14 cellular contexts compared by ENCODE assay signal in genomic region chr17:77638229-77638628, GRCh38.
DNase-seq lines count a peak whose midpoint lies in the region; ATAC-seq and TF ChIP-seq lines count a peak whose summit lies in the region.
"Had no signal": no experiment of that assay in that cellular context is flagged by ENCODE, and none has a peak within 500 bp of the region (broad histone marks: within the 10 kb centered on the region; RNA-seq: fewer than 3 reads in every experiment).

No MANE protein-coding gene starts in this region.

- TF ChIP-seq CTCF in endodermal cell (conservative IDR thresholded peaks at IDR 0.05) (no peak), neural progenitor cell (IDR thresholded peaks at IDR 0.05) (no peak)

- no peaks in the 10 kb centered on the region for H3K4me1 ChIP-seq in endodermal cell (ENCODE audit: control insufficient read depth, insufficient read depth, low read length)
- H3K4me1 ChIP-seq in neural progenitor cell = peaks cover 33% of the 10 kb centered on the region
- H3K4me1 ChIP-seq: HAP-1 had no signal

- H3K4me1 Mint-ChIP-seq in T-helper 2 cell treated with Interferon-gamma antibody and Interleukin-4, amounts not matched to agents 5 μg/mL and 100 μg/mL, for 36 hours (ENCODE audit: low read depth) = peaks cover 33% of the 10 kb centered on the region
- H3K4me1 Mint-ChIP-seq in endodermal cell (no peaks in the 10 kb centered on the region), neural progenitor cell (peaks cover 51% of the 10 kb centered on the region)

- H3K27ac ChIP-seq in endodermal cell (ENCODE audit: low read depth, low read length) (peak overlapping the region; percentile 64), neural progenitor cell (no peak overlapping the region)
- H3K27ac ChIP-seq: BLaER1 treated with 17β-estradiol and CSF1 and Interleukin-3, amounts not matched to agents 10 nM and 100 nM had no signal

- H3K4me3 ChIP-seq in endodermal cell (ENCODE audit: low read length) = no peak overlapping the region
- H3K4me3 ChIP-seq in neural progenitor cell = no peak overlapping the region
- H3K4me3 ChIP-seq: BLaER1 treated with 17β-estradiol and CSF1 and Interleukin-3, amounts not matched to agents 10 nM and 100 nM; HAP-1 had no signal

- no peaks in the 10 kb centered on the region for H3K9me3 Mint-ChIP-seq in T-helper 2 cell treated with Interferon-gamma antibody and Interleukin-4, amounts not matched to agents 5 μg/mL and 100 μg/mL, for 36 hours
- H3K9me3 Mint-ChIP-seq in endodermal cell (no peaks in the 10 kb centered on the region), neural progenitor cell (peaks cover 2% of the 10 kb centered on the region)
- H3K9me3 Mint-ChIP-seq: HFFc6 had no signal

- H3K36me3 Mint-ChIP-seq in T-helper 2 cell treated with Interferon-gamma antibody and Interleukin-4, amounts not matched to agents 5 μg/mL and 100 μg/mL, for 36 hours (ENCODE audit: low read depth) = peaks cover 2% of the 10 kb centered on the region
- H3K36me3 Mint-ChIP-seq in endodermal cell (ENCODE audit: low read depth) (no peaks in the 10 kb centered on the region), neural progenitor cell (no peaks in the 10 kb centered on the region)
- H3K36me3 Mint-ChIP-seq: CD4-positive, CD25-positive, alpha-beta regulatory T cell had no signal

- H3K9ac ChIP-seq in endodermal cell (ENCODE audit: extremely low read depth, low read length, poor library complexity, severe bottlenecking) = no peak overlapping the region
- no peak overlapping the region for H3K9ac ChIP-seq in neural progenitor cell
- H3K9ac ChIP-seq: BLaER1 treated with 17β-estradiol and CSF1 and Interleukin-3, amounts not matched to agents 10 nM and 100 nM had no signal

- H3K27me3 ChIP-seq in endodermal cell (ENCODE audit: control insufficient read depth, insufficient read depth, low read length, poor library complexity, severe bottlenecking) = peaks cover 27% of the 10 kb centered on the region
- H3K27me3 ChIP-seq in neural progenitor cell = no peaks in the 10 kb centered on the region
- H3K27me3 ChIP-seq: BLaER1 treated with 17β-estradiol and CSF1 and Interleukin-3, amounts not matched to agents 10 nM and 100 nM had no signal

- no peaks in the 10 kb centered on the region for H3K9me3 ChIP-seq in endodermal cell (ENCODE audit: control insufficient read depth, low read length)
- no peaks in the 10 kb centered on the region for H3K9me3 ChIP-seq in neural progenitor cell (ENCODE audit: low read depth)
- H3K9me3 ChIP-seq: BLaER1 treated with 17β-estradiol and CSF1 and Interleukin-3, amounts not matched to agents 10 nM and 100 nM; HAP-1 had no signal

- no peak overlapping the region for H3K4me3 Mint-ChIP-seq in T-helper 2 cell treated with Interferon-gamma antibody and Interleukin-4, amounts not matched to agents 5 μg/mL and 100 μg/mL, for 36 hours
- H3K4me3 Mint-ChIP-seq in endodermal cell (no peak overlapping the region), neural progenitor cell (no peak overlapping the region)
- H3K4me3 Mint-ChIP-seq: CD4-positive, CD25-positive, alpha-beta regulatory T cell; HFFc6 had no signal

- no peak for ATAC-seq in GM19351 (IDR thresholded peaks at IDR 0.05; ENCODE audit: unreplicated experiment)

- H4K20me1 ChIP-seq in neural progenitor cell (ENCODE audit: low read depth) = no peaks in the 10 kb centered on the region
- H4K20me1 ChIP-seq: BLaER1 treated with 17β-estradiol and CSF1 and Interleukin-3, amounts not matched to agents 10 nM and 100 nM had no signal

- WGBS in endodermal cell (ENCODE audit: insufficient coverage in 1 of 2, insufficient read length in 1 of 2), 2 experiments = 78 to 89% methylated on average over 7 to 8 of the region's 8 CpGs

- no peak overlapping the region for H3K4me2 ChIP-seq in neural progenitor cell

- H3K79me2 ChIP-seq in neural progenitor cell (ENCODE audit: low read depth) = no peaks in the 10 kb centered on the region

- H3K36me3 ChIP-seq in endodermal cell (ENCODE audit: control insufficient read depth, insufficient read depth, low read length) (no peaks in the 10 kb centered on the region), neural progenitor cell (no peaks in the 10 kb centered on the region)
- H3K36me3 ChIP-seq: BLaER1 treated with 17β-estradiol and CSF1 and Interleukin-3, amounts not matched to agents 10 nM and 100 nM; HAP-1 had no signal

- no peak for DNase-seq in T-helper 2 cell treated with Interferon-gamma antibody and Interleukin-4, amounts not matched to agents 5 μg/mL and 100 μg/mL, for 36 hours (ENCODE audit: low spot score)
- DNase-seq in T-helper 2 cell (no peak), endodermal cell (no peak), neural progenitor cell (ENCODE audit: low spot score) (no peak), SHP77 (lab: John Stamatoyannopoulos, UW) (no peak), DMS 273 treated with DMSO at 0.1 percent for 48 hours (lab: John Stamatoyannopoulos, UW) (no peak), cerebellar cortex (ENCODE audit: low spot score) (no peak)
- DNase-seq: 8988T; CD4-positive, CD25-positive, alpha-beta regulatory T cell; GOT3; HFFc6 had no signal

- H2AFZ ChIP-seq in neural progenitor cell (replicated peaks) = no peak overlapping the region

- no peaks in the 10 kb centered on the region for H3K27me3 Mint-ChIP-seq in T-helper 2 cell treated with Interferon-gamma antibody and Interleukin-4, amounts not matched to agents 5 μg/mL and 100 μg/mL, for 36 hours (ENCODE audit: low read depth)
- peaks cover 64% of the 10 kb centered on the region for H3K27me3 Mint-ChIP-seq in endodermal cell (ENCODE audit: insufficient read depth)
- peaks cover 18% of the 10 kb centered on the region for H3K27me3 Mint-ChIP-seq in neural progenitor cell (ENCODE audit: insufficient read depth, low read depth)

- H3K27ac Mint-ChIP-seq in T-helper 2 cell treated with Interferon-gamma antibody and Interleukin-4, amounts not matched to agents 5 μg/mL and 100 μg/mL, for 36 hours = peak overlapping the region; percentile 12
- no peak overlapping the region for H3K27ac Mint-ChIP-seq in endodermal cell
- peak overlapping the region; percentile 93 for H3K27ac Mint-ChIP-seq in neural progenitor cell
- H3K27ac Mint-ChIP-seq: CD4-positive, CD25-positive, alpha-beta regulatory T cell; HFFc6 had no signal

- peaks cover 16% of the 10 kb centered on the region for H3F3A ChIP-seq in neural progenitor cell (ENCODE audit: low read depth)
